In genomic region chr6:142771162-142771561, GRCh38 we compare ENCODE assay signal across 27 cellular contexts.
DNase-seq lines count a peak whose midpoint lies in the region; ATAC-seq, FAIRE-seq and TF ChIP-seq lines count a peak whose summit lies in the region.
"Had no signal": no experiment of that assay in that cellular context is flagged by ENCODE, and none has a peak within 500 bp of the region (broad histone marks: within the 10 kb centered on the region; RNA-seq: fewer than 3 reads in every experiment).

No MANE protein-coding gene starts in this region.

- no peak overlapping the region for H3K4me3 Mint-ChIP-seq in activated T-cell treated with anti-CD3 and anti-CD28 coated beads, Interleukin-2, amount 50 U/mL, for 24 hours
- no peak overlapping the region for H3K4me3 Mint-ChIP-seq in CD8-positive, alpha-beta T cell
- no peak overlapping the region for H3K4me3 Mint-ChIP-seq in T-cell
- no peak overlapping the region for H3K4me3 Mint-ChIP-seq in naive thymus-derived CD8-positive, alpha-beta T cell
- H3K4me3 Mint-ChIP-seq: GM23338, H9 had no signal

- peaks cover 73% of the 10 kb centered on the region for H3K4me1 Mint-ChIP-seq in activated T-cell treated with anti-CD3 and anti-CD28 coated beads, Interleukin-2, amount 50 U/mL, for 24 hours (ENCODE audit: low read depth)
- H3K4me1 Mint-ChIP-seq in CD8-positive, alpha-beta T cell (ENCODE audit: low read depth) = peaks cover 48% of the 10 kb centered on the region
- peaks cover 53 to 68% (median 60%) of the 10 kb centered on the region in 3 donors for H3K4me1 Mint-ChIP-seq in T-cell
- peaks cover 17 to 39% (median 22%) of the 10 kb centered on the region in 4 donors for H3K4me1 Mint-ChIP-seq in naive thymus-derived CD8-positive, alpha-beta T cell
- H3K4me1 Mint-ChIP-seq: GM23338, H9 had no signal

- H3K9me3 Mint-ChIP-seq in activated T-cell treated with anti-CD3 and anti-CD28 coated beads, Interleukin-2, amount 50 U/mL, for 24 hours = no peaks in the 10 kb centered on the region
- H3K9me3 Mint-ChIP-seq in CD8-positive, alpha-beta T cell = no peaks in the 10 kb centered on the region
- H3K9me3 Mint-ChIP-seq in T-cell = no peaks in the 10 kb centered on the region
- no peaks in the 10 kb centered on the region for H3K9me3 Mint-ChIP-seq in naive thymus-derived CD8-positive, alpha-beta T cell
- H3K9me3 Mint-ChIP-seq: CD8-positive, alpha-beta memory T cell; GM23338; H9 had no signal

- CTCF ChIA-PET in CD8-positive, alpha-beta T cell (lab: Charles Lee) = interaction anchor here (0.9 to 1.6 kb wide), 3 partner anchors 19 to 24 kb away, joined by 3 to 7 read pairs (median 4); no protein-coding TSS in a partner anchor
- CTCF ChIA-PET in T-cell (lab: Charles Lee) = no interaction called here

- peaks cover 65% of the 10 kb centered on the region for H3K36me3 ChIP-seq in CD8-positive, alpha-beta T cell (ENCODE audit: insufficient read depth, low read length)

- no peak for ATAC-seq in CD8-positive, alpha-beta T cell
- ATAC-seq in T-cell (replicated peaks in 1 of 4) = no peak
- ATAC-seq in naive thymus-derived CD8-positive, alpha-beta T cell = no peak
- ATAC-seq in HG03135 (IDR thresholded peaks at IDR 0.05; ENCODE audit: unreplicated experiment) = no peak
- ATAC-seq in HG03520 (IDR thresholded peaks at IDR 0.05; ENCODE audit: unreplicated experiment) = no peak
- ATAC-seq: A549, GM12878, GM23338 had no signal

- POLR2A ChIA-PET in CD8-positive, alpha-beta T cell (lab: Charles Lee) = no interaction called here
- POLR2A ChIA-PET in T-cell (lab: Charles Lee) = no interaction called here
- POLR2A ChIA-PET in naive thymus-derived CD8-positive, alpha-beta T cell (lab: Charles Lee) = no interaction called here

- intact Hi-C loops in CD8-positive, alpha-beta T cell (cut with DNase I, micrococcal nuclease) = loop anchor here in 1 of 2 experiments (5.0 kb wide), 1 partner anchor 96 kb away; no protein-coding TSS in a partner anchor

- DNase-seq in activated T-cell treated with anti-CD3 and anti-CD28 coated beads, Interleukin-2, amount 50 U/mL, for 24 hours = no peak
- DNase-seq in activated T-cell treated with anti-CD3 and anti-CD28 coated beads for 4 hours = no peak
- no peak for DNase-seq in CD8-positive, alpha-beta T cell
- DNase-seq in T-cell = no peak
- no peak for DNase-seq in naive thymus-derived CD8-positive, alpha-beta T cell
- DNase-seq in HTR-8/SVneo (ENCODE audit: insufficient read length, low spot score) = no peak
- DNase-seq: AML-193; CD8-positive, alpha-beta memory T cell; DMS 273 treated with DMSO at 0.1 percent for 48 hours; DMS79; EL; GDM1; H9; IMR-90; KG1; MG63; NCI-H187 treated with DMSO at 0.1 percent for 48 hours; NCI-H446; NCI-H69; Right ventricle myocardium superior; RPMI8226 had no signal

- FAIRE-seq in HTR-8/SVneo (lab: Jason Lieb, UNC) = no peak
- FAIRE-seq: A549, GM12878 had no signal

- H3K4me3 ChIP-seq in CD8-positive, alpha-beta T cell (ENCODE audit: low read depth, low read length) = no peak overlapping the region
- H3K4me3 ChIP-seq: A549; BLaER1 treated with 17β-estradiol and CSF1 and Interleukin-3, amounts not matched to agents 10 nM and 100 nM; GM12878; GM23338; MG63 had no signal

- H3K9me3 ChIP-seq in CD8-positive, alpha-beta T cell (ENCODE audit: low read length) = no peaks in the 10 kb centered on the region
- H3K9me3 ChIP-seq: A549; BLaER1 treated with 17β-estradiol and CSF1 and Interleukin-3, amounts not matched to agents 10 nM and 100 nM; MG63 had no signal

- no peaks in the 10 kb centered on the region for H3K27me3 Mint-ChIP-seq in activated T-cell treated with anti-CD3 and anti-CD28 coated beads, Interleukin-2, amount 50 U/mL, for 24 hours
- H3K27me3 Mint-ChIP-seq in CD8-positive, alpha-beta T cell (ENCODE audit: low read depth) = no peaks in the 10 kb centered on the region
- H3K27me3 Mint-ChIP-seq in T-cell = no peaks in the 10 kb centered on the region
- no peaks in the 10 kb centered on the region for H3K27me3 Mint-ChIP-seq in naive thymus-derived CD8-positive, alpha-beta T cell

- H3K27ac Mint-ChIP-seq in activated T-cell treated with anti-CD3 and anti-CD28 coated beads, Interleukin-2, amount 50 U/mL, for 24 hours = peak overlapping the region; percentile 37
- H3K27ac Mint-ChIP-seq in CD8-positive, alpha-beta T cell = peak overlapping the region; percentile 70
- peak overlapping the region; percentile 44 to 49 for H3K27ac Mint-ChIP-seq in T-cell
- H3K27ac Mint-ChIP-seq in naive thymus-derived CD8-positive, alpha-beta T cell = peak overlapping the region in 6 of 10 donors; percentile 17 to 76 (median 40)
- H3K27ac Mint-ChIP-seq: GM23338 had no signal

- TF ChIP-seq CTCF in CD8-positive, alpha-beta T cell (IDR thresholded peaks at IDR 0.05) = no peak

- no peaks in the 10 kb centered on the region for H3K27me3 ChIP-seq in CD8-positive, alpha-beta T cell (ENCODE audit: insufficient read depth, low read length)
- H3K27me3 ChIP-seq: BLaER1 treated with 17β-estradiol and CSF1 and Interleukin-3, amounts not matched to agents 10 nM and 100 nM; MG63 had no signal

- peaks cover 13% of the 10 kb centered on the region for H3K4me1 ChIP-seq in CD8-positive, alpha-beta T cell (ENCODE audit: insufficient read depth, low read length)
- H3K4me1 ChIP-seq: A549 had no signal

- H3K27ac ChIP-seq in CD8-positive, alpha-beta T cell (ENCODE audit: low read depth, low read length) = no peak overlapping the region
- H3K27ac ChIP-seq: A549; BLaER1 treated with 17β-estradiol and CSF1 and Interleukin-3, amounts not matched to agents 10 nM and 100 nM had no signal

- H3K36me3 Mint-ChIP-seq in activated T-cell treated with anti-CD3 and anti-CD28 coated beads, Interleukin-2, amount 50 U/mL, for 24 hours (ENCODE audit: low read depth) = peaks cover 91% of the 10 kb centered on the region
- H3K36me3 Mint-ChIP-seq in CD8-positive, alpha-beta T cell = peaks cover 85% of the 10 kb centered on the region
- H3K36me3 Mint-ChIP-seq in T-cell = peaks cover 81% of the 10 kb centered on the region
- peaks cover 27 to 87% (median 53%) of the 10 kb centered on the region in 3 donors for H3K36me3 Mint-ChIP-seq in naive thymus-derived CD8-positive, alpha-beta T cell
